ENCODE assay signal across 18 cellular contexts in the genomic region with DNA sequence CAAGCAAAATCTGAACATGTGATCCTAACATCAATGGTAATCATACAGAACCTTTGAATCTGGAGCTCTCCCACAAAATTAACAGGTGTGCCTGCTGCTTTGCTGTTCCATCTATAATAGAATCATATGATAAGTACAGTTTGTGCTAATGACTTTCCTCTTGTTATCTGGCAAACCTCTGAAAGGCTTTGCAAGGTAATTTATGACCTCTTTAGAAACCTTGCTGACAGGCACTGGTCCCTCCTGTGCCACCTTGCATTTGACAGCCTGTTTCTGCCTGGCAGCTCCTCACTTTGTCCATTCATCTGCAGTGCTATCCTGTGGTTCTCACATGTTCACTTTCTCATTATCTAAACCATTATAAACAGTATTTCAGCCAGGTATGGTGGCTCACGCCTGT. TPM values are rescaled to one million over a fixed set of nuclear protein-coding genes. Genes with fewer than 3 reads are reported as not detected.
"Had no signal": no experiment of that assay in that cellular context is flagged by ENCODE, and none has a peak within 500 bp of the region (broad histone marks: within the 10 kb centered on the region; RNA-seq: fewer than 3 reads in every experiment).

No MANE protein-coding gene starts in this region.

- ATAC-seq: activated T-helper 17 cell treated with anti-CD3 and anti-CD28 coated beads, Interleukin-2, amount 50 U/mL, for 72 hours; gastrocnemius medialis; heart left ventricle; natural killer cell treated with Interleukin-12 subunit alpha and Interleukin-12 subunit beta and Interleukin-15 and Interleukin-18, amount 100 ng/mL, for 72 hours; upper lobe of right lung had no signal

- DNase-seq: activated CD4-positive, alpha-beta T cell treated with anti-CD3 and anti-CD28 coated beads, Interleukin-2, amount 50 U/mL, for 1 hour; activated CD8-positive, alpha-beta memory T cell treated with anti-CD3 and anti-CD28 coated beads for 24 hours; activated naive CD4-positive, alpha-beta T cell treated with Interleukin-2 at 50 U/mL for 16 hours; activated T-cell treated with anti-CD3 and anti-CD28 coated beads for 4 hours; erythroblast; gastrocnemius medialis; heart left ventricle; immature natural killer cell; mesendoderm; stimulated activated CD4-positive, alpha-beta T cell treated with anti-CD3 and anti-CD28 coated beads, Interleukin-2, amount 100 ng/mL, for 24 hours; stomach; upper lobe of right lung had no signal

RNA-seq across cellular contexts. Expression of a gene that starts 10.2 kb away (rescaled TPM):
- total RNA-seq: activated T-helper 17 cell treated with anti-CD3 and anti-CD28 coated beads, Interleukin-2, amount 50 U/mL, for 72 hours; astrocyte; gastrocnemius medialis; heart left ventricle; lower leg skin; natural killer cell treated with Interleukin-12 subunit alpha and Interleukin-12 subunit beta and Interleukin-15 and Interleukin-18, amount 100 ng/mL, for 72 hours; renal cortical epithelial cell; stomach; thoracic aorta; upper lobe of right lung had no signal

RNA-seq across cellular contexts. Expression of a gene that starts 11.1 kb away (rescaled TPM):
- total RNA-seq: activated T-helper 17 cell treated with anti-CD3 and anti-CD28 coated beads, Interleukin-2, amount 50 U/mL, for 72 hours; astrocyte; gastrocnemius medialis; heart left ventricle; lower leg skin; natural killer cell treated with Interleukin-12 subunit alpha and Interleukin-12 subunit beta and Interleukin-15 and Interleukin-18, amount 100 ng/mL, for 72 hours; stomach; thoracic aorta; upper lobe of right lung had no signal

RNA-seq across cellular contexts. Expression of a gene that starts 54.2 kb away (rescaled TPM):
- total RNA-seq: activated T-helper 17 cell treated with anti-CD3 and anti-CD28 coated beads, Interleukin-2, amount 50 U/mL, for 72 hours; astrocyte; gastrocnemius medialis; heart left ventricle; lower leg skin; natural killer cell treated with Interleukin-12 subunit alpha and Interleukin-12 subunit beta and Interleukin-15 and Interleukin-18, amount 100 ng/mL, for 72 hours; renal cortical epithelial cell; stomach; thoracic aorta; upper lobe of right lung had no signal
